ENCODE assay signal across 24 cellular contexts in the genomic region with DNA sequence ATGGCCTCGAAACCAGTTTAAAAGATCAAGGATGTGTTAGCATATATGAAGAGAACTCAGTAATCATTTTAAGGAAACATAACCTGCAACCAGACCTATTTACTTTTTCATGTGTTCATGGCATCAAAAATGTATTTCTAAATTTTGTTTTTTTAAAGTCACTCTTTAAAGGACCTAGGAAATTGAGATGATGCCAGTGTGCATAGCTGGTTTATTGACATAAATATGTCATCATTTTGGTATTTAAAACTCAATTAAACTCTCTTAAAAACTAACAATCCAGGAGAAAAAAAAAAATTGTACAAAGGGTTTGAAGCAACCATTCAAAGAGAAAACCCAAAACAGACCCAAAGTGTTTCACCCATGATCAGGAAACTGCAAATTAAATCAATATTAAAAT.
"Had no signal": no experiment of that assay in that cellular context is flagged by ENCODE, and none has a peak within 500 bp of the region (broad histone marks: within the 10 kb centered on the region; RNA-seq: fewer than 3 reads in every experiment).

No MANE protein-coding gene starts in this region.

- H3K4me1 ChIP-seq: neural progenitor cell, sigmoid colon, spleen, thyroid gland, upper lobe of right lung had no signal

- H3K4me3 ChIP-seq: dorsolateral prefrontal cortex, lung, neural progenitor cell, sigmoid colon, spleen, thyroid gland, upper lobe of right lung had no signal

- H3K27ac ChIP-seq: brain microvascular endothelial cell, dorsolateral prefrontal cortex, neural progenitor cell, sigmoid colon, spleen, thyroid gland, upper lobe of right lung had no signal

- H2AFZ ChIP-seq: neural progenitor cell had no signal

- ATAC-seq: activated CD8-positive, alpha-beta T cell treated with anti-CD3 and anti-CD28 coated beads, Interleukin-2, amount 10 ng/mL, durations not matched to agents 7 days and 5 days; effector memory CD8-positive, alpha-beta T cell; esophagus mucosa; left lobe of liver; naive thymus-derived CD8-positive, alpha-beta T cell; stimulated activated naive CD8-positive, alpha-beta T cell treated with anti-CD3 and anti-CD28 coated beads, Interleukin-15, Interleukin-2, amounts not matched to agents 100 U/mL and 50 U/mL, for 24 hours; upper lobe of right lung had no signal

- DNase-seq: activated CD4-positive, alpha-beta T cell treated with anti-CD3 and anti-CD28 coated beads for 1 hour; activated CD4-positive, alpha-beta T cell treated with anti-CD3 and anti-CD28 coated beads, Interleukin-2, amount 50 U/mL, for 1 hour; activated CD8-positive, alpha-beta T cell treated with anti-CD3 and anti-CD28 coated beads, Interleukin-2, amount 10 ng/mL, durations not matched to agents 7 days and 5 days; activated gamma-delta T cell treated with Interleukin-2 at 50 U/mL for 16 hours; aorta; brain microvascular endothelial cell; caudate nucleus; dorsolateral prefrontal cortex; effector memory CD8-positive, alpha-beta T cell; kidney; naive thymus-derived CD8-positive, alpha-beta T cell; retina; sigmoid colon; spleen; stimulated activated CD4-positive, alpha-beta T cell treated with anti-CD3 and anti-CD28 coated beads, Interleukin-4, amount 100 ng/mL, for 24 hours; stimulated activated naive CD8-positive, alpha-beta T cell treated with anti-CD3 and anti-CD28 coated beads, Interleukin-15, Interleukin-2, amounts not matched to agents 100 U/mL and 50 U/mL, for 24 hours; substantia nigra; T-helper 9 cell; thyroid gland; upper lobe of right lung had no signal

- H3K27me3 ChIP-seq: brain microvascular endothelial cell, neural progenitor cell, sigmoid colon, spleen, thyroid gland, upper lobe of right lung had no signal

- H3K4me2 ChIP-seq: neural progenitor cell had no signal

- H3K36me3 ChIP-seq: brain microvascular endothelial cell, neural progenitor cell, sigmoid colon, spleen, thyroid gland, upper lobe of right lung had no signal

- H3K9ac ChIP-seq: neural progenitor cell had no signal

- H3K9me3 ChIP-seq: sigmoid colon, thyroid gland, upper lobe of right lung had no signal
